Comparison of ENCODE assay signal across 24 cellular contexts in genomic region chr1:87591492-87591891, GRCh38.
"Had no signal": no experiment of that assay in that cellular context is flagged by ENCODE, and none has a peak within 500 bp of the region (broad histone marks: within the 10 kb centered on the region; RNA-seq: fewer than 3 reads in every experiment).

No MANE protein-coding gene starts in this region.

- FAIRE-seq: HTR-8/SVneo, K562 had no signal

- H3K4me1 ChIP-seq: SJCRH30 had no signal

- H3K9me3 ChIP-seq: SJCRH30 had no signal

- H3K9ac ChIP-seq: KMS-11 had no signal

- H3K27me3 ChIP-seq: SJCRH30 had no signal

- ATAC-seq: K562, Panc1, PC-3, SK-N-SH treated with all-trans-retinoic acid at 6 μM for 48 hours had no signal

- H3K27ac ChIP-seq: KMS-11, RWPE1, SJCRH30 had no signal

- H3K9me3 Mint-ChIP-seq: IgD-negative memory B cell had no signal

- H3K4me2 ChIP-seq: KMS-11 had no signal

- DNase-seq: Kasumi-1, NCI-H1048, NCI-H1105, NCI-H1417, NCI-H1436 treated with DMSO at 0.1 percent for 48 hours, NCI-H1694, NCI-H187 treated with DMSO at 0.1 percent for 48 hours, NCI-H2029 treated with DMSO at 0.1 percent for 48 hours, NCI-H2171 treated with DMSO at 0.1 percent for 48 hours, NCI-H345, NCI-H446 treated with DMSO at 0.1 percent for 48 hours, NCI-H510A treated with DMSO at 0.1 percent for 48 hours, NCI-H526, NCI-H748 treated with DMSO at 0.1 percent for 48 hours, PC-3, SHP77 treated with DMSO at 0.1 percent for 48 hours, SJCRH30 had no signal

- H3K27me3 Mint-ChIP-seq: IgD-negative memory B cell had no signal

- H3K36me3 ChIP-seq: SJCRH30 had no signal

- H3K4me3 ChIP-seq: K562, SJCRH30 had no signal
